ENCODE assay signal across 1 cellular context in the genomic region with DNA sequence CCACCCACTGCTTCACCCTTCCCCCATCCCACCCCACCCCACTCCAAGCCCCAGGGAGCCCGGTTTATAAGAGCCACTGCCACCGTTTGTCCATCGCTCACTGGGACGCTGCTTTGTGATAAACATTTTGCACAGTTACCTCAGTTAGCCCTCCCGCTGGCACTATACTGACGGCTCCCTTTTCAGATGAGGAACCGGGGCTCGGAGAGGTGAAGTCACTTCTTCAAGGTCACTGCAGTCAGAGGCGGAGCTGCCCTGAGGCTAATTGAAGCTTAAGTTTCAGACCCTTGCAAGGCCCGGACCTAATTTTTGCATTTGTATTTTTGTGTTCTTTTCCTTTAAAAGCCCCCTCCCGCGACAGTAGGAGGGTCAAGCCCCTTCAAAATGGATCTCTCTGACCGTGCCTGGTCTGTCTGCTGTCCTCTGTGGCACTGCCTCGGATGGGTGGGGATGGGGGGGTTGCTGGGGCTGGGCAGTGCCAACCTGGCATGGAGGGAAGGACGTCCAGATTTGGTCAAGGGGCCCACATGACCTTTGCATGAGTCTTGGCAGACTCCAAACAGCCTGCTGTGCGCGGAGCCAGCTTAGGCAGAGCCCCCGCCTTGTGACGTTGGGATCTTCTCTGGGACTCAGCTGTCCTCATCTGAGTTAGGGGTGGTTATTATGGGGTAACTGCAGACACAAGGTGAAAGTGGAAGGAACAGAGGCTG.
TF ChIP-seq lines count a peak whose summit lies in the region.

No MANE protein-coding gene starts in this region.

TF ChIP-seq in HEK293, 187 proteins besides CTCF, POLR2A, EP300 and RAD21 (continued from another document):
- TF ChIP-seq, protein P1, sequence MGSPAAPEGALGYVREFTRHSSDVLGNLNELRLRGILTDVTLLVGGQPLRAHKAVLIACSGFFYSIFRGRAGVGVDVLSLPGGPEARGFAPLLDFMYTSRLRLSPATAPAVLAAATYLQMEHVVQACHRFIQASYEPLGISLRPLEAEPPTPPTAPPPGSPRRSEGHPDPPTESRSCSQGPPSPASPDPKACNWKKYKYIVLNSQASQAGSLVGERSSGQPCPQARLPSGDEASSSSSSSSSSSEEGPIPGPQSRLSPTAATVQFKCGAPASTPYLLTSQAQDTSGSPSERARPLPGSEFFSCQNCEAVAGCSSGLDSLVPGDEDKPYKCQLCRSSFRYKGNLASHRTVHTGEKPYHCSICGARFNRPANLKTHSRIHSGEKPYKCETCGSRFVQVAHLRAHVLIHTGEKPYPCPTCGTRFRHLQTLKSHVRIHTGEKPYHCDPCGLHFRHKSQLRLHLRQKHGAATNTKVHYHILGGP (tag by site-specific recombination; IDR thresholded peaks at IDR 0.05) = no peak
- TF ChIP-seq ZNF792 (tag by site-specific recombination; IDR thresholded peaks at IDR 0.05) = no peak
- TF ChIP-seq ZNF549 (tag by site-specific recombination; IDR thresholded peaks at IDR 0.05) = no peak
- no peak for TF ChIP-seq ZNF274 (IDR thresholded peaks at IDR 0.05; ENCODE audit: low read length)
- TF ChIP-seq ZNF274 (tag by site-specific recombination; IDR thresholded peaks at IDR 0.05; ENCODE audit: borderline replicate concordance) = no peak
- TF ChIP-seq MZF1 (tag by site-specific recombination; IDR thresholded peaks at IDR 0.05; ENCODE audit: borderline replicate concordance) = no peak
- peak; percentile 84; the same call in 1 of the 2 replicates for TF ChIP-seq ZSCAN30 (tag by site-specific recombination; IDR thresholded peaks at IDR 0.05)
- TF ChIP-seq ZNF114 (tag by site-specific recombination; IDR thresholded peaks at IDR 0.05) = no peak
- TF ChIP-seq, protein P2, sequence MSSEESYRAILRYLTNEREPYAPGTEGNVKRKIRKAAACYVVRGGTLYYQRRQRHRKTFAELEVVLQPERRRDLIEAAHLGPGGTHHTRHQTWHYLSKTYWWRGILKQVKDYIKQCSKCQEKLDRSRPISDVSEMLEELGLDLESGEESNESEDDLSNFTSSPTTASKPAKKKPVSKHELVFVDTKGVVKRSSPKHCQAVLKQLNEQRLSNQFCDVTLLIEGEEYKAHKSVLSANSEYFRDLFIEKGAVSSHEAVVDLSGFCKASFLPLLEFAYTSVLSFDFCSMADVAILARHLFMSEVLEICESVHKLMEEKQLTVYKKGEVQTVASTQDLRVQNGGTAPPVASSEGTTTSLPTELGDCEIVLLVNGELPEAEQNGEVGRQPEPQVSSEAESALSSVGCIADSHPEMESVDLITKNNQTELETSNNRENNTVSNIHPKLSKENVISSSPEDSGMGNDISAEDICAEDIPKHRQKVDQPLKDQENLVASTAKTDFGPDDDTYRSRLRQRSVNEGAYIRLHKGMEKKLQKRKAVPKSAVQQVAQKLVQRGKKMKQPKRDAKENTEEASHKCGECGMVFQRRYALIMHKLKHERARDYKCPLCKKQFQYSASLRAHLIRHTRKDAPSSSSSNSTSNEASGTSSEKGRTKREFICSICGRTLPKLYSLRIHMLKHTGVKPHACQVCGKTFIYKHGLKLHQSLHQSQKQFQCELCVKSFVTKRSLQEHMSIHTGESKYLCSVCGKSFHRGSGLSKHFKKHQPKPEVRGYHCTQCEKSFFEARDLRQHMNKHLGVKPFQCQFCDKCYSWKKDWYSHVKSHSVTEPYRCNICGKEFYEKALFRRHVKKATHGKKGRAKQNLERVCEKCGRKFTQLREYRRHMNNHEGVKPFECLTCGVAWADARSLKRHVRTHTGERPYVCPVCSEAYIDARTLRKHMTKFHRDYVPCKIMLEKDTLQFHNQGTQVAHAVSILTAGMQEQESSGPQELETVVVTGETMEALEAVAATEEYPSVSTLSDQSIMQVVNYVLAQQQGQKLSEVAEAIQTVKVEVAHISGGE (tag by site-specific recombination; conservative IDR thresholded peaks at IDR 0.05; ENCODE audit: low read depth) = no peak
- TF ChIP-seq, protein P3, sequence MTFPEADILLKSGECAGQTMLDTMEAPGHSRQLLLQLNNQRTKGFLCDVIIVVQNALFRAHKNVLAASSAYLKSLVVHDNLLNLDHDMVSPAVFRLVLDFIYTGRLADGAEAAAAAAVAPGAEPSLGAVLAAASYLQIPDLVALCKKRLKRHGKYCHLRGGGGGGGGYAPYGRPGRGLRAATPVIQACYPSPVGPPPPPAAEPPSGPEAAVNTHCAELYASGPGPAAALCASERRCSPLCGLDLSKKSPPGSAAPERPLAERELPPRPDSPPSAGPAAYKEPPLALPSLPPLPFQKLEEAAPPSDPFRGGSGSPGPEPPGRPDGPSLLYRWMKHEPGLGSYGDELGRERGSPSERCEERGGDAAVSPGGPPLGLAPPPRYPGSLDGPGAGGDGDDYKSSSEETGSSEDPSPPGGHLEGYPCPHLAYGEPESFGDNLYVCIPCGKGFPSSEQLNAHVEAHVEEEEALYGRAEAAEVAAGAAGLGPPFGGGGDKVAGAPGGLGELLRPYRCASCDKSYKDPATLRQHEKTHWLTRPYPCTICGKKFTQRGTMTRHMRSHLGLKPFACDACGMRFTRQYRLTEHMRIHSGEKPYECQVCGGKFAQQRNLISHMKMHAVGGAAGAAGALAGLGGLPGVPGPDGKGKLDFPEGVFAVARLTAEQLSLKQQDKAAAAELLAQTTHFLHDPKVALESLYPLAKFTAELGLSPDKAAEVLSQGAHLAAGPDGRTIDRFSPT (tag by site-specific recombination; IDR thresholded peaks at IDR 0.05) = peak; percentile 50; the same call in 1 of the 2 replicates
- no peak for TF ChIP-seq ZNF416 (tag by site-specific recombination; IDR thresholded peaks at IDR 0.05)
- TF ChIP-seq, protein P4, sequence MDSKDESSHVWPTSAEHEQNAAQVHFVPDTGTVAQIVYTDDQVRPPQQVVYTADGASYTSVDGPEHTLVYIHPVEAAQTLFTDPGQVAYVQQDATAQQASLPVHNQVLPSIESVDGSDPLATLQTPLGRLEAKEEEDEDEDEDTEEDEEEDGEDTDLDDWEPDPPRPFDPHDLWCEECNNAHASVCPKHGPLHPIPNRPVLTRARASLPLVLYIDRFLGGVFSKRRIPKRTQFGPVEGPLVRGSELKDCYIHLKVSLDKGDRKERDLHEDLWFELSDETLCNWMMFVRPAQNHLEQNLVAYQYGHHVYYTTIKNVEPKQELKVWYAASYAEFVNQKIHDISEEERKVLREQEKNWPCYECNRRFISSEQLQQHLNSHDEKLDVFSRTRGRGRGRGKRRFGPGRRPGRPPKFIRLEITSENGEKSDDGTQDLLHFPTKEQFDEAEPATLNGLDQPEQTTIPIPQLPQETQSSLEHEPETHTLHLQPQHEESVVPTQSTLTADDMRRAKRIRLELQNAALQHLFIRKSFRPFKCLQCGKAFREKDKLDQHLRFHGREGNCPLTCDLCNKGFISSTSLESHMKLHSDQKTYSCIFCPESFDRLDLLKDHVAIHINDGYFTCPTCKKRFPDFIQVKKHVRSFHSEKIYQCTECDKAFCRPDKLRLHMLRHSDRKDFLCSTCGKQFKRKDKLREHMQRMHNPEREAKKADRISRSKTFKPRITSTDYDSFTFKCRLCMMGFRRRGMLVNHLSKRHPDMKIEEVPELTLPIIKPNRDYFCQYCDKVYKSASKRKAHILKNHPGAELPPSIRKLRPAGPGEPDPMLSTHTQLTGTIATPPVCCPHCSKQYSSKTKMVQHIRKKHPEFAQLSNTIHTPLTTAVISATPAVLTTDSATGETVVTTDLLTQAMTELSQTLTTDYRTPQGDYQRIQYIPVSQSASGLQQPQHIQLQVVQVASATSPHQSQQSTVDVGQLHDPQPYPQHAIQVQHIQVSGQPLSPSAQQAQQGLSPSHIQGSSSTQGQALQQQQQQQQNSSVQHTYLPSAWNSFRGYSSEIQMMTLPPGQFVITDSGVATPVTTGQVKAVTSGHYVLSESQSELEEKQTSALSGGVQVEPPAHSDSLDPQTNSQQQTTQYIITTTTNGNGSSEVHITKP (tag by site-specific recombination; IDR thresholded peaks at IDR 0.05) = peak; percentile 51; the same call in 1 of the 2 replicates
- TF ChIP-seq, protein P5, sequence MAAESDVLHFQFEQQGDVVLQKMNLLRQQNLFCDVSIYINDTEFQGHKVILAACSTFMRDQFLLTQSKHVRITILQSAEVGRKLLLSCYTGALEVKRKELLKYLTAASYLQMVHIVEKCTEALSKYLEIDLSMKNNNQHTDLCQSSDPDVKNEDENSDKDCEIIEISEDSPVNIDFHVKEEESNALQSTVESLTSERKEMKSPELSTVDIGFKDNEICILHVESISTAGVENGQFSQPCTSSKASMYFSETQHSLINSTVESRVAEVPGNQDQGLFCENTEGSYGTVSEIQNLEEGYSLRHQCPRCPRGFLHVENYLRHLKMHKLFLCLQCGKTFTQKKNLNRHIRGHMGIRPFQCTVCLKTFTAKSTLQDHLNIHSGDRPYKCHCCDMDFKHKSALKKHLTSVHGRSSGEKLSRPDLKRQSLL (tag by site-specific recombination; IDR thresholded peaks at IDR 0.05) = no peak
- TF ChIP-seq ZIC2 (tag by site-specific recombination; IDR thresholded peaks at IDR 0.05) = peak; percentile 97
- no peak for TF ChIP-seq ZNF404 (tag by site-specific recombination; IDR thresholded peaks at IDR 0.05)
- TF ChIP-seq ZNF621 (tag by site-specific recombination; IDR thresholded peaks at IDR 0.05) = no peak
- TF ChIP-seq ZFHX2 (tag by site-specific recombination; conservative IDR thresholded peaks at IDR 0.05) = peak; percentile 6; the same call in 1 of the 2 replicates
- no peak for TF ChIP-seq ZNF596 (tag by site-specific recombination; IDR thresholded peaks at IDR 0.05)
- TF ChIP-seq, protein P6, sequence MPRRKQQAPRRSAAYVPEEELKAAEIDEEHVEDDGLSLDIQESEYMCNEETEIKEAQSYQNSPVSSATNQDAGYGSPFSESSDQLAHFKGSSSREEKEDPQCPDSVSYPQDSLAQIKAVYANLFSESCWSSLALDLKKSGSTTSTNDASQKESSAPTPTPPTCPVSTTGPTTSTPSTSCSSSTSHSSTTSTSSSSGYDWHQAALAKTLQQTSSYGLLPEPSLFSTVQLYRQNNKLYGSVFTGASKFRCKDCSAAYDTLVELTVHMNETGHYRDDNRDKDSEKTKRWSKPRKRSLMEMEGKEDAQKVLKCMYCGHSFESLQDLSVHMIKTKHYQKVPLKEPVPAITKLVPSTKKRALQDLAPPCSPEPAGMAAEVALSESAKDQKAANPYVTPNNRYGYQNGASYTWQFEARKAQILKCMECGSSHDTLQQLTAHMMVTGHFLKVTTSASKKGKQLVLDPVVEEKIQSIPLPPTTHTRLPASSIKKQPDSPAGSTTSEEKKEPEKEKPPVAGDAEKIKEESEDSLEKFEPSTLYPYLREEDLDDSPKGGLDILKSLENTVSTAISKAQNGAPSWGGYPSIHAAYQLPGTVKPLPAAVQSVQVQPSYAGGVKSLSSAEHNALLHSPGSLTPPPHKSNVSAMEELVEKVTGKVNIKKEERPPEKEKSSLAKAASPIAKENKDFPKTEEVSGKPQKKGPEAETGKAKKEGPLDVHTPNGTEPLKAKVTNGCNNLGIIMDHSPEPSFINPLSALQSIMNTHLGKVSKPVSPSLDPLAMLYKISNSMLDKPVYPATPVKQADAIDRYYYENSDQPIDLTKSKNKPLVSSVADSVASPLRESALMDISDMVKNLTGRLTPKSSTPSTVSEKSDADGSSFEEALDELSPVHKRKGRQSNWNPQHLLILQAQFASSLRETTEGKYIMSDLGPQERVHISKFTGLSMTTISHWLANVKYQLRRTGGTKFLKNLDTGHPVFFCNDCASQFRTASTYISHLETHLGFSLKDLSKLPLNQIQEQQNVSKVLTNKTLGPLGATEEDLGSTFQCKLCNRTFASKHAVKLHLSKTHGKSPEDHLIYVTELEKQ (tag by site-specific recombination; IDR thresholded peaks at IDR 0.05; ENCODE audit: borderline replicate concordance) = no peak
- peak; percentile 63; the same call in 1 of the 2 replicates for TF ChIP-seq ZNF423 (tag by site-specific recombination; IDR thresholded peaks at IDR 0.05)
- peak; percentile 88 for TF ChIP-seq OSR2 (tag by site-specific recombination; IDR thresholded peaks at IDR 0.05)
- TF ChIP-seq ZNF660 (tag by site-specific recombination; IDR thresholded peaks at IDR 0.05) = 0 out of 2 replicates have a peak, but pooled peaks have one; percentile 14
- TF ChIP-seq KLF8 (tag by site-specific recombination; IDR thresholded peaks at IDR 0.05) = no peak
- TF ChIP-seq ZNF292 (tag by site-specific recombination; IDR thresholded peaks at IDR 0.05; ENCODE audit: borderline replicate concordance, low read depth) = no peak
